Comparison of ENCODE assay signal across 2 cellular contexts in genomic region chr9:92142329-92142728, GRCh38.
TF ChIP-seq lines count a peak whose summit lies in the region.

No MANE protein-coding gene starts in this region.

TF ChIP-seq in WTC11, 78 proteins besides CTCF, POLR2A, EP300 and RAD21 (continued from another document):
- TF ChIP-seq STAT6 (CRISPR knock-in tag; conservative IDR thresholded peaks at IDR 0.05; ENCODE audit: low read depth), result no peak
- TF ChIP-seq E2F4 (CRISPR knock-in tag; IDR thresholded peaks at IDR 0.05; ENCODE audit: borderline replicate concordance, low read depth), result no peak
- TF ChIP-seq OVOL2 (CRISPR knock-in tag; IDR thresholded peaks at IDR 0.05; ENCODE audit: borderline replicate concordance), result no peak
- TF ChIP-seq MLX (CRISPR knock-in tag; IDR thresholded peaks at IDR 0.05), result no peak
- no peak for TF ChIP-seq PREB (CRISPR knock-in tag; IDR thresholded peaks at IDR 0.05; ENCODE audit: borderline replicate concordance)
- no peak for TF ChIP-seq ZNF512 (CRISPR knock-in tag; IDR thresholded peaks at IDR 0.05; ENCODE audit: borderline replicate concordance)
- no peak for TF ChIP-seq HMGXB4 (CRISPR knock-in tag; IDR thresholded peaks at IDR 0.05)

TF ChIP-seq in SK-N-SH, 30 proteins besides CTCF, POLR2A, EP300 and RAD21 (continued from another document):
- no peak for TF ChIP-seq REST (IDR thresholded peaks at IDR 0.05; ENCODE audit: low read depth, low read length)
- TF ChIP-seq GATA2 (CRISPR knock-in tag; IDR thresholded peaks at IDR 0.05), result no peak
